In genomic region chr16:89657442-89658220, GRCh38 we compare ENCODE assay signal across 8 cellular contexts. TPM values are rescaled to one million over a fixed set of nuclear protein-coding genes. Genes with fewer than 3 reads are reported as not detected.
DNase-seq lines count a peak whose midpoint lies in the region; ATAC-seq and TF ChIP-seq lines count a peak whose summit lies in the region.

CHMP1A (minus strand) TSS chr16:89657708; CDS start chr16:89657588, 120 bp downstream.
SPATA33 (plus strand) TSS chr16:89657836; CDS start chr16:89657912, 76 bp downstream.

- H3K27me3 ChIP-seq in layer of hippocampus (ENCODE audit: control insufficient read depth, insufficient read depth, low read length) = no peaks in the 10 kb centered on the region

- peaks cover 27% of the 10 kb centered on the region for H3K4me1 Mint-ChIP-seq in chondrocyte (ENCODE audit: low read depth)

- no peaks in the 10 kb centered on the region for H3K27me3 Mint-ChIP-seq in chondrocyte (ENCODE audit: low read depth)

- H3K36me3 Mint-ChIP-seq in chondrocyte (ENCODE audit: low read depth) = peaks cover 11% of the 10 kb centered on the region

- no peak for TF ChIP-seq CTCF in chondrocyte (IDR thresholded peaks at IDR 0.05)

- ATAC-seq in GM19023 (IDR thresholded peaks at IDR 0.05; ENCODE audit: unreplicated experiment) (peak; percentile 88), HG03175 (IDR thresholded peaks at IDR 0.05; ENCODE audit: unreplicated experiment) (peak; percentile 94)

- DNase-seq in AG20443 (ENCODE audit: low spot score) (peak; percentile 99), NCI-H460 (ENCODE audit: extremely low read depth, low read depth) (peak; percentile 83), chondrocyte (ENCODE audit: low spot score) (peak; percentile 95)
- peak; percentile 88 to 90 for DNase-seq in activated CD4-positive, alpha-beta T cell treated with anti-CD3 and anti-CD28 coated beads for 24 hours (ENCODE audit: low read depth in 2 of 2)
- DNase-seq in stimulated activated CD4-positive, alpha-beta T cell treated with anti-CD3 and anti-CD28 coated beads, Interleukin-1b, Interleukin-23, amount 100 ng/mL, for 24 hours (ENCODE audit: low read depth in 4 of 4, low spot score in 1 of 4) = peak; percentile 87 to 89 (median 87)

- peak within 1 kb of the TSS; percentile 65 for H3K27ac ChIP-seq in layer of hippocampus (ENCODE audit: low read depth, low read length)

- H3K9me3 Mint-ChIP-seq in chondrocyte (ENCODE audit: low read depth) = no peaks in the 10 kb centered on the region

- H3K27ac Mint-ChIP-seq in chondrocyte (ENCODE audit: unreplicated experiment) = peak within 1 kb of the TSS; percentile 78

- peak within 1 kb of the TSS; percentile 87 for H3K4me3 Mint-ChIP-seq in chondrocyte (ENCODE audit: unreplicated experiment)

RNA-seq across cellular contexts. Expression of gene CHMP1A, which starts in this region (rescaled TPM):
- 47.8 and 51.3 TPM in 2 replicates for total RNA-seq in NCI-H460 (2014; rRNA removed; shearing (Covaris generic))
- polyA plus RNA-seq in NCI-H460 (2014; cell fraction: nucleus; rRNA removed) = 86.9 and 107 TPM in 2 replicates
- total RNA-seq in chondrocyte = 65.3 to 76.8 TPM (median 69.9 TPM) in 3 replicates

RNA-seq across cellular contexts. Expression of gene SPATA33, which starts in this region (rescaled TPM):
- total RNA-seq in NCI-H460 (2014; rRNA removed; shearing (Covaris generic)) = 4.0 and 4.8 TPM in 2 replicates
- 15.4 and 16.1 TPM in 2 replicates for polyA plus RNA-seq in NCI-H460 (2014; cell fraction: nucleus; rRNA removed)
- total RNA-seq in chondrocyte = 8.8 to 12.6 TPM (median 10.3 TPM) in 3 replicates

Comparison
In these comparisons a context has a peak if more than half of its experiments do, and no peak if none do; other contexts are left out.
1. Peak in every context shown above with its lines: DNase-seq, ATAC-seq and H3K27ac ChIP-seq.